ENCODE assay signal across 15 cellular contexts in genomic region chr12:31521972-31522371, GRCh38.
DNase-seq lines count a peak whose midpoint lies in the region; ATAC-seq, FAIRE-seq and TF ChIP-seq lines count a peak whose summit lies in the region.
"Had no signal": no experiment of that assay in that cellular context is flagged by ENCODE, and none has a peak within 500 bp of the region (broad histone marks: within the 10 kb centered on the region; RNA-seq: fewer than 3 reads in every experiment).

No MANE protein-coding gene starts in this region.

- TF ChIP-seq CTCF in chondrocyte (IDR thresholded peaks at IDR 0.05) (no peak), neural crest cell (conservative IDR thresholded peaks at IDR 0.05) (no peak)

- peak; percentile 59 for DNase-seq in DMS 273 (lab: John Stamatoyannopoulos, UW; ENCODE audit: unreplicated experiment)
- no peak for DNase-seq in DMS 273 treated with DMSO at 0.1 percent for 48 hours (lab: John Stamatoyannopoulos, UW)
- peak; percentile 47 to 69 for DNase-seq in NCI-H524 (lab: John Stamatoyannopoulos, UW)
- no peak for DNase-seq in chondrocyte (ENCODE audit: low spot score)
- no peak for DNase-seq in neural crest cell (ENCODE audit: low read depth, low spot score)
- no peak for DNase-seq in stimulated activated naive CD8-positive, alpha-beta T cell treated with anti-CD3 and anti-CD28 coated beads, Interleukin-15, amount 100 ng/mL, for 72 hours
- no peak for DNase-seq in urothelium cell line (ENCODE audit: low spot score)
- DNase-seq: activated CD4-positive, alpha-beta T cell treated with anti-CD3 and anti-CD28 coated beads for 36 hours; activated naive CD4-positive, alpha-beta T cell treated with anti-CD3 and anti-CD28 coated beads, Interleukin-2, amount 50 U/mL, for 16 hours; C1 segment of cervical spinal cord; esophagus squamous epithelium; NCI-H226 had no signal

- H3K36me3 Mint-ChIP-seq in chondrocyte (ENCODE audit: low read depth) (no peaks in the 10 kb centered on the region), neural crest cell (ENCODE audit: low read depth) (no peaks in the 10 kb centered on the region)

- H3K4me3 Mint-ChIP-seq in chondrocyte (ENCODE audit: unreplicated experiment) (no peak overlapping the region), neural crest cell (no peak overlapping the region)
- H3K4me3 Mint-ChIP-seq in stimulated activated naive CD8-positive, alpha-beta T cell treated with anti-CD3 and anti-CD28 coated beads, Interleukin-15, amount 100 ng/mL, for 72 hours: no peak overlapping the region
- H3K4me3 Mint-ChIP-seq: activated CD4-positive, alpha-beta T cell treated with anti-CD3 and anti-CD28 coated beads for 36 hours had no signal

- ATAC-seq in stimulated activated naive CD8-positive, alpha-beta T cell treated with anti-CD3 and anti-CD28 coated beads, Interleukin-15, amount 100 ng/mL, for 72 hours: no peak
- no peak for ATAC-seq in HG03520 (IDR thresholded peaks at IDR 0.05; ENCODE audit: unreplicated experiment)
- ATAC-seq: activated CD4-positive, alpha-beta T cell treated with anti-CD3 and anti-CD28 coated beads for 36 hours had no signal

- H3K27me3 Mint-ChIP-seq in chondrocyte (ENCODE audit: low read depth): no peaks in the 10 kb centered on the region
- H3K27me3 Mint-ChIP-seq in neural crest cell (ENCODE audit: low read depth): no peaks in the 10 kb centered on the region
- peaks cover 5% of the 10 kb centered on the region for H3K27me3 Mint-ChIP-seq in stimulated activated naive CD8-positive, alpha-beta T cell treated with anti-CD3 and anti-CD28 coated beads, Interleukin-15, amount 100 ng/mL, for 72 hours

- no peak for FAIRE-seq in urothelium cell line (lab: Jason Lieb, UNC)
- FAIRE-seq: GM18507, small intestine had no signal

- H3K9me3 Mint-ChIP-seq in chondrocyte (ENCODE audit: low read depth) (no peaks in the 10 kb centered on the region), neural crest cell (no peaks in the 10 kb centered on the region)
- no peaks in the 10 kb centered on the region for H3K9me3 Mint-ChIP-seq in stimulated activated naive CD8-positive, alpha-beta T cell treated with anti-CD3 and anti-CD28 coated beads, Interleukin-15, amount 100 ng/mL, for 72 hours

- H3K4me1 Mint-ChIP-seq in chondrocyte (ENCODE audit: low read depth) (peaks cover 58% of the 10 kb centered on the region), neural crest cell (peaks cover 34% of the 10 kb centered on the region)
- H3K4me1 Mint-ChIP-seq in stimulated activated naive CD8-positive, alpha-beta T cell treated with anti-CD3 and anti-CD28 coated beads, Interleukin-15, amount 100 ng/mL, for 72 hours: no peaks in the 10 kb centered on the region

- peak overlapping the region; percentile 10 for H3K27ac Mint-ChIP-seq in chondrocyte (ENCODE audit: unreplicated experiment)
- H3K27ac Mint-ChIP-seq in neural crest cell (ENCODE audit: unreplicated experiment): peak overlapping the region; percentile 3
- no peak overlapping the region for H3K27ac Mint-ChIP-seq in stimulated activated naive CD8-positive, alpha-beta T cell treated with anti-CD3 and anti-CD28 coated beads, Interleukin-15, amount 100 ng/mL, for 72 hours
- H3K27ac Mint-ChIP-seq: activated CD4-positive, alpha-beta T cell treated with anti-CD3 and anti-CD28 coated beads for 36 hours had no signal

Comparison
In these comparisons a context has a peak if more than half of its experiments do, and no peak if none do; other contexts are left out.
1. DNase-seq: peak in DMS 273 (single experiment) and NCI-H524 (2 of 2); none in DMS 273 treated with DMSO at 0.1 percent for 48 hours (single experiment), chondrocyte (single experiment), neural crest cell (single experiment), stimulated activated naive CD8-positive, alpha-beta T cell treated with anti-CD3 and anti-CD28 coated beads, Interleukin-15, amount 100 ng/mL, for 72 hours (0 of 2) and urothelium cell line (single experiment).
2. H3K27ac Mint-ChIP-seq: peak in chondrocyte (single experiment) and neural crest cell (single experiment); none in stimulated activated naive CD8-positive, alpha-beta T cell treated with anti-CD3 and anti-CD28 coated beads, Interleukin-15, amount 100 ng/mL, for 72 hours (0 of 2).